ENCODE assay signal across 8 cellular contexts in genomic region chr2:207710814-207711740, GRCh38. TPM values are rescaled to one million over a fixed set of nuclear protein-coding genes. Genes with fewer than 3 reads are reported as not detected.
DNase-seq lines count a peak whose midpoint lies in the region; ATAC-seq, FAIRE-seq and TF ChIP-seq lines count a peak whose summit lies in the region.

Gene CCNYL1 (plus strand): TSS chr2:207711640. CDS start chr2:207711897, 257 bp downstream.

- peaks cover 4% of the 10 kb centered on the region for H3K36me3 ChIP-seq in upper lobe of right lung

- FAIRE-seq in GM12891 (lab: Jason Lieb, UNC), result peak; percentile 99

- H3K27me3 Mint-ChIP-seq in T-cell, result no peaks in the 10 kb centered on the region

- peak within 1 kb of the TSS; percentile 86 for H3K27ac ChIP-seq in upper lobe of right lung

- H3K9me3 Mint-ChIP-seq in T-cell, result no peaks in the 10 kb centered on the region

- H3K4me1 ChIP-seq in upper lobe of right lung, result peaks cover 20% of the 10 kb centered on the region

- H3K4me1 Mint-ChIP-seq in T-cell, result peaks cover 26 to 34% (median 28%) of the 10 kb centered on the region in 3 donors

- intact Hi-C loops in left cardiac atrium (cut with DNase I) (loop anchor here (5.0 to 10.0 kb wide), 2 partner anchors 84 to 86 kb away; partner anchors contain the start of gene METTL21A (in 2 of the 2)), posterior vena cava (cut with DNase I) (loop anchor here in 1 of 2 donors (5.0 kb wide), 1 partner anchor 84 kb away; the partner anchor contains the start of gene METTL21A), upper lobe of right lung (cut with DNase I) (no loop called here)

- ATAC-seq in HG02840 (IDR thresholded peaks at IDR 0.05; ENCODE audit: low FRiP score, unreplicated experiment) (peak; percentile 96), T-cell (replicated peaks in 1 of 4) (peak; percentile 95 to 98 (median 96)), left cardiac atrium (peak; percentile 98 to 99), upper lobe of right lung (peak; percentile 99)

- peak; percentile 14 for TF ChIP-seq CTCF in upper lobe of right lung (IDR thresholded peaks at IDR 0.05)

- H3K4me3 ChIP-seq in upper lobe of right lung, result peak within 1 kb of the TSS; percentile 99

- H3K27ac Mint-ChIP-seq in T-cell, result peak within 1 kb of the TSS; percentile 77 to 86

- POLR2A ChIA-PET in T-cell (lab: Charles Lee), result interaction anchor here (0.6 to 1.7 kb wide), 13 partner anchors 15 to 946 kb away, joined by 3 to 18 read pairs (median 3); partner anchors contain the start of genes METTL21A (in 2 of the 2), FASTKD2 (in 1 of the 2) and MDH1B (in 1 of the 2)

- peak within 1 kb of the TSS; percentile 95 to 99 (median 96) for H3K4me3 Mint-ChIP-seq in T-cell

- TF ChIP-seq POLR2A in GM12891 (IDR thresholded peaks at IDR 0.05; ENCODE audit: low read depth, low read length), result peak; percentile 82

- no peaks in the 10 kb centered on the region for H3K27me3 ChIP-seq in upper lobe of right lung

- no peaks in the 10 kb centered on the region for H3K9me3 ChIP-seq in upper lobe of right lung

- H3K36me3 Mint-ChIP-seq in T-cell, result no peaks in the 10 kb centered on the region

- DNase-seq in GM12891 (ENCODE audit: insufficient read length, low spot score), result peak; percentile 97
- DNase-seq in NCI-H1436 treated with DMSO at 0.1 percent for 48 hours (lab: John Stamatoyannopoulos, UW), result peak; percentile 97
- DNase-seq in T-cell, result peak; percentile 90 to 99 (median 98)
- DNase-seq in amniotic stem cell (lab: John Stamatoyannopoulos, UW), result peak; percentile 98
- DNase-seq in left cardiac atrium, result peak; percentile 99
- peak; percentile 100 for DNase-seq in posterior vena cava (ENCODE audit: low spot score)
- DNase-seq in upper lobe of right lung, result peak; percentile 100

- CTCF ChIA-PET in T-cell (lab: Charles Lee), result interaction anchor here (0.6 to 1.8 kb wide), 12 partner anchors 11 to 946 kb away, joined by 3 to 23 read pairs (median 3); partner anchors contain the start of genes CREB1 (in 1 of the 2), FASTKD2 (in 1 of the 2), MDH1B (in 1 of the 2) and METTL21A (in 1 of the 2)

TF ChIP-seq in GM12891, 5 proteins besides CTCF, POLR2A, EP300 and RAD21:
- TF ChIP-seq SPI1 (IDR thresholded peaks at IDR 0.05; ENCODE audit: low read depth, low read length) (peak; percentile 80), PAX5 (IDR thresholded peaks at IDR 0.05; ENCODE audit: insufficient read depth, low read length, severe bottlenecking) (no peak), POU2F2 (IDR thresholded peaks at IDR 0.05; ENCODE audit: low read depth, low read length) (no peak), TAF1 (IDR thresholded peaks at IDR 0.05; ENCODE audit: low read depth, low read length) (peak; percentile 60; the same call in 1 of the 2 replicates), POLR2AphosphoS5 (IDR thresholded peaks at IDR 0.05; ENCODE audit: low read depth, low read length) (peak; percentile 58)

RNA-seq across cellular contexts. Expression of gene CCNYL1, which starts in this region (rescaled TPM):
- polyA plus RNA-seq in GM12891 (2012; ENCODE audit: low read depth, missing spikeins), result 3.8 TPM
- total RNA-seq in T-cell, result 10 to 100 TPM in 3 of 5 donors, 1 to 10 TPM in 2; 9.0 to 13.6 (median 11.0) TPM
- 10 to 100 TPM; 10.5 to 20.4 TPM for total RNA-seq in left cardiac atrium
- total RNA-seq in posterior vena cava, result 10 to 100 TPM; 17.8 to 34.5 TPM
- 25.7 TPM for total RNA-seq in upper lobe of right lung

Comparison
In these comparisons a context has a peak if more than half of its experiments do, and no peak if none do; other contexts are left out.
1. Peak in every context shown above with its lines: DNase-seq, ATAC-seq, H3K4me3 ChIP-seq and H3K27ac ChIP-seq.